ENCODE assay signal across 13 cellular contexts in the genomic region with DNA sequence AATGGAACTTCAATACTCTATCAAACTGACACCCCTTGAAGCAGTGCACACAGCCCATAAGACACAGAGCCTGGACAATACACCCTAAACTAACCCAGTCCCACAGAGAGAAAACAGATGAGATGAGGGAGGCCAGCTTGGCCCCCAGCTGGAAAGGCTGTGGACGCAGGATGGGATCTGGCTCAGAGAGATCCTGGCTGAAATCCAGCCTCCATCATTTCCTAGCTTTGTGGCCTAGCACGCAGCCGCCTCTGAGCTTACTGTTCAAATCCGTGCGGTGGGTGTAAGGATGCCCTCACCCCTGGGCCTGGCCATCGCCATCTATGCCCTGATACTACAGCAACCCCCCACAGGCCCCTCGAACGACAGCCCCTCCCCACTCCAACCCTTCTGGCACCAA. TPM values are rescaled to one million over a fixed set of nuclear protein-coding genes. Genes with fewer than 3 reads are reported as not detected.
A peak's percentile ranks its signal among the peaks of the same experiment; 100 is the strongest.
DNase-seq lines count a peak whose midpoint lies in the region; ATAC-seq and TF ChIP-seq lines count a peak whose summit lies in the region.
"Had no signal": no experiment of that assay in that cellular context is flagged by ENCODE, and none has a peak within 500 bp of the region (broad histone marks: within the 10 kb centered on the region; RNA-seq: fewer than 3 reads in every experiment).

No MANE protein-coding gene starts in this region.

- in situ Hi-C loops in brain microvascular endothelial cell (cut with HindIII; ENCODE audit: low pct_ligation_motif_present, low sequenced_read_pairs) = no loop called here

- no peak for TF ChIP-seq CTCF in heart right ventricle (IDR thresholded peaks at IDR 0.05)
- no peak for TF ChIP-seq CTCF in ovary (IDR thresholded peaks at IDR 0.05)
- no peak for TF ChIP-seq CTCF in brain microvascular endothelial cell (IDR thresholded peaks at IDR 0.05; ENCODE audit: low read depth, low read length, missing control alignments)

- no peak for TF ChIP-seq EP300 in ovary (IDR thresholded peaks at IDR 0.05)

- no peak overlapping the region for H3K4me3 ChIP-seq in BLaER1
- H3K4me3 ChIP-seq in adipocyte (ENCODE audit: low read length) = no peak overlapping the region
- H3K4me3 ChIP-seq in heart right ventricle = no peak overlapping the region
- H3K4me3 ChIP-seq in ovary = no peak overlapping the region
- no peak overlapping the region for H3K4me3 ChIP-seq in brain microvascular endothelial cell (ENCODE audit: low read depth, low read length)

- TF ChIP-seq POLR2A in ovary (IDR thresholded peaks at IDR 0.05) = no peak

- H3K9ac ChIP-seq in BLaER1 (peak overlapping the region; percentile 40; the same call in 1 of the 2 replicates), adipocyte (ENCODE audit: low read length) (peak overlapping the region; percentile 54)

- H3K4me1 ChIP-seq in BLaER1 = peaks cover 47% of the 10 kb centered on the region
- peaks cover 8% of the 10 kb centered on the region for H3K4me1 ChIP-seq in adipocyte (ENCODE audit: control insufficient read depth, insufficient read depth, low read length)
- peaks cover 0 to 13% (median 3%) of the 10 kb centered on the region in 9 donors for H3K4me1 ChIP-seq in heart right ventricle
- H3K4me1 ChIP-seq in ovary (ENCODE audit: insufficient read depth) = peaks cover 11% of the 10 kb centered on the region

- H3K9me3 ChIP-seq in BLaER1 = no peaks in the 10 kb centered on the region
- no peaks in the 10 kb centered on the region for H3K9me3 ChIP-seq in adipocyte (ENCODE audit: control insufficient read depth, low read length)
- no peaks in the 10 kb centered on the region for H3K9me3 ChIP-seq in heart right ventricle
- H3K9me3 ChIP-seq in ovary = no peaks in the 10 kb centered on the region

- H3K27me3 ChIP-seq in BLaER1 (no peaks in the 10 kb centered on the region), adipocyte (replicated peaks; ENCODE audit: control insufficient read depth, insufficient read depth, low read length) (no peaks in the 10 kb centered on the region), heart right ventricle (no peaks in the 10 kb centered on the region), ovary (no peaks in the 10 kb centered on the region), brain microvascular endothelial cell (replicated peaks) (no peaks in the 10 kb centered on the region)

- H3K36me3 ChIP-seq in BLaER1 = peaks cover 14% of the 10 kb centered on the region
- no peaks in the 10 kb centered on the region for H3K36me3 ChIP-seq in adipocyte (ENCODE audit: control insufficient read depth, insufficient read depth, low read length, severe bottlenecking)
- peaks cover 0 to 10% (median 0%) of the 10 kb centered on the region in 9 donors for H3K36me3 ChIP-seq in heart right ventricle
- no peaks in the 10 kb centered on the region for H3K36me3 ChIP-seq in ovary
- H3K36me3 ChIP-seq in brain microvascular endothelial cell (replicated peaks) = peaks cover 5% of the 10 kb centered on the region

- peak in 7 of 8 donors; percentile 72 to 81 (median 74) for ATAC-seq in heart right ventricle
- ATAC-seq: naive thymus-derived CD8-positive, alpha-beta T cell had no signal

- intact Hi-C loops in heart right ventricle (cut with DNase I) = no loop called here
- intact Hi-C loops in ovary (cut with DNase I) = no loop called here

- WGBS in heart right ventricle, 2 donors = 34 to 48% methylated on average over 8 of the region's 8 CpGs
- 8 to 12% (median 11%) methylated on average over 8 of the region's 8 CpGs for WGBS in ovary, 3 donors

- no peak for DNase-seq in adipocyte (ENCODE audit: low read depth)
- peak in 1 of 2 donors; percentile 60 for DNase-seq in heart right ventricle
- peak; percentile 52 to 67 (median 64) for DNase-seq in ovary
- DNase-seq in T1000 (lab: John Stamatoyannopoulos, UW) = no peak
- no peak for DNase-seq in effector CD8-positive, alpha-beta T cell (lab: John Stamatoyannopoulos, UW)
- no peak for DNase-seq in NK-92 (lab: John Stamatoyannopoulos, UW; ENCODE audit: unreplicated experiment)
- no peak for DNase-seq in brain microvascular endothelial cell
- DNase-seq: activated CD4-positive, CD25-positive, alpha-beta regulatory T cell treated with anti-CD3 and anti-CD28 coated beads, Interleukin-2, amount 50 U/mL, for 72 hours; HCEC 1CT; naive thymus-derived CD8-positive, alpha-beta T cell; NCI-H345; stimulated activated CD4-positive, alpha-beta T cell treated with anti-CD3 and anti-CD28 coated beads, Interleukin-1b, Interleukin-23, amount 100 ng/mL, for 48 hours had no signal

- H3K4me2 ChIP-seq in BLaER1 = peak overlapping the region; percentile 61

- peaks cover 67% of the 10 kb centered on the region for H4K20me1 ChIP-seq in BLaER1

- H3K27ac ChIP-seq in BLaER1 = peak overlapping the region; percentile 51
- H3K27ac ChIP-seq in heart right ventricle = peak overlapping the region in 3 of 10 donors; percentile 34 to 42 (median 42)
- H3K27ac ChIP-seq in ovary = peak overlapping the region; percentile 13 to 53
- H3K27ac ChIP-seq in brain microvascular endothelial cell = no peak overlapping the region

RNA-seq across cellular contexts. Expression of a gene that starts 32.7 kb away (rescaled TPM):
- total RNA-seq in heart right ventricle (10 to 100 TPM; 15.6 to 31.8 (median 21.6) TPM), ovary (10 to 100 TPM in 5 of 7 donors, 1 to 10 TPM in 2; 3.2 to 37.2 (median 19.7) TPM)
- polyA plus RNA-seq in heart right ventricle (10 to 100 TPM; 14.7 to 19.7 TPM), ovary (10 to 100 TPM in 1 of 2 donors, 1 to 10 TPM in 1; 9.4 to 13.3 TPM)

RNA-seq across cellular contexts. Expression of a gene that starts 39.5 kb away (rescaled TPM):
- total RNA-seq in heart right ventricle (10 to 100 TPM in 8 of 10 donors, 1 to 10 TPM in 2; 7.7 to 15.8 (median 11.9) TPM), ovary (1 to 10 TPM; 8.4 to 10.0 (median 9.1) TPM)
- polyA plus RNA-seq in heart right ventricle (10 to 100 TPM; 16.1 to 35.8 TPM), ovary (10 to 100 TPM in 1 of 2 donors, 1 to 10 TPM in 1; 2.3 to 15.6 TPM)

RNA-seq across cellular contexts. Expression of a gene that starts 39.6 kb away (rescaled TPM):
- total RNA-seq in heart right ventricle = 10 to 100 TPM; 16.5 to 22.2 (median 19.6) TPM
- polyA plus RNA-seq in heart right ventricle = 10 to 100 TPM; 14.2 to 25.0 TPM
- total RNA-seq in ovary = 10 to 100 TPM; 12.6 to 28.5 (median 21.4) TPM
- 10 to 100 TPM; 18.4 to 26.0 TPM for polyA plus RNA-seq in ovary

RNA-seq across cellular contexts. Expression of a gene that starts 48.8 kb away (rescaled TPM):
- total RNA-seq in heart right ventricle (10 to 100 TPM; 13.8 to 22.4 (median 18.7) TPM), ovary (10 to 100 TPM; 17.6 to 36.6 (median 27.6) TPM)
- polyA plus RNA-seq in heart right ventricle (10 to 100 TPM; 30.4 to 46.8 TPM), ovary (10 to 100 TPM in 1 of 2 donors, 1 to 10 TPM in 1; 5.9 to 17.1 TPM)

Comparison
In these comparisons a context has a peak if more than half of its experiments do, and no peak if none do; other contexts are left out.
1. DNase-seq: peak in ovary (5 of 5); none in adipocyte (single experiment), T1000 (single experiment), effector CD8-positive, alpha-beta T cell (single experiment), NK-92 (single experiment) and brain microvascular endothelial cell (single experiment).